In the genomic region with DNA sequence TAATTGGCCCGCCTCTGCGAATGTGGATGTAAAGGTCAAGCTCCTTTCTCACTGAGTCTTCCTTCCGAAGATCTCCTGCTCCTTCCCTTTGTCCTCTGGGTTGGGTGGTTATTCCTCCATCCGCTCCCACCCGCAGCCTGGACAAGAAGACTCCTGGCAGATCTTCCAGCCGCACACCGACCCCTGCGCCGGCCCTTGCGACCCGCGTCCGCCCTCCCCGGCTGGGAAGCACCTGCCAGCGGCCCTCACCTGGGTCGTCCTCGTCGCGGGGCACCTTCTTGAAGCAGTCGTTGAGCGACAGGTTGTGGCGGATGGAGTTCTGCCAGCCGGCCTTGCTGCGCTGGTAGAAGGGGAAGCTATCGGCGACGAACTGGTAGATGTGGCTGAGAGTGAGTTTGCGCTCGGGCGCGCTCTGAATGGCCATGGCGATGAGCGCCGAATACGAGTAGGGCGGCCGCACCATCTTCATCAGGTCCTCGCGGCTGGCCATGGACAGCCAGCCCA, we compare ENCODE assay signal across 10 cellular contexts. TPM values are rescaled to one million over a fixed set of nuclear protein-coding genes. Genes with fewer than 3 reads are reported as not detected.
DNase-seq lines count a peak whose midpoint lies in the region; ATAC-seq, FAIRE-seq and TF ChIP-seq lines count a peak whose summit lies in the region.
"Had no signal": no experiment of that assay in that cellular context is flagged by ENCODE, and none has a peak within 500 bp of the region (broad histone marks: within the 10 kb centered on the region; RNA-seq: fewer than 3 reads in every experiment).

No MANE protein-coding gene starts in this region.

- no peaks in the 10 kb centered on the region for H3F3A ChIP-seq in GM23248 (ENCODE audit: insufficient read depth)

- H3K27ac ChIP-seq in GM23248 (no peak overlapping the region), mammary epithelial cell (ENCODE audit: insufficient read depth, low read depth, low read length) (no peak overlapping the region), pancreas (no peak overlapping the region), tibial nerve (no peak overlapping the region)
- H3K27ac ChIP-seq: brain microvascular endothelial cell had no signal

- H3K27me3 ChIP-seq in GM23248 (replicated peaks; ENCODE audit: insufficient read depth) (peaks cover 74% of the 10 kb centered on the region), mammary epithelial cell (ENCODE audit: insufficient read depth, low read length) (peaks cover 3% of the 10 kb centered on the region), pancreas (peaks cover 4 to 35% (median 19%) of the 10 kb centered on the region in 4 donors), tibial nerve (peaks cover 4 to 91% of the 10 kb centered on the region in 2 donors)

- BruUV-seq in mammary epithelial cell (replicated peaks; lab: Mats Ljungman, UMichigan), result TSS peak; percentile 18

- TF ChIP-seq POLR2A in tibial nerve (IDR thresholded peaks at IDR 0.05), result no peak

- no peak for FAIRE-seq in pancreas (lab: Jason Lieb, UNC)

- H3K4me1 ChIP-seq in GM23248 (ENCODE audit: insufficient read depth) (no peaks in the 10 kb centered on the region), mammary epithelial cell (ENCODE audit: insufficient read depth, low read length) (peaks cover 13% of the 10 kb centered on the region), pancreas (peaks cover 0 to 4% (median 0%) of the 10 kb centered on the region in 3 donors), tibial nerve (peaks cover 0 to 16% (median 0%) of the 10 kb centered on the region in 4 donors)

- no peak for TF ChIP-seq EP300 in tibial nerve (IDR thresholded peaks at IDR 0.05)

- intact Hi-C loops in mammary epithelial cell (cut with micrococcal nuclease), result loop anchor here (2.0 to 10.0 kb wide), 3 partner anchors 93 to 144 kb away; no protein-coding TSS in a partner anchor
- intact Hi-C loops in pancreas (cut with DNase I), result loop anchor here in 1 of 3 donors (5.0 kb wide), 1 partner anchor 259 kb away; no protein-coding TSS in a partner anchor

- H2AFZ ChIP-seq in GM23248 (no peak overlapping the region), mammary epithelial cell (ENCODE audit: low read depth, low read length) (peak overlapping the region; percentile 82)

- no peaks in the 10 kb centered on the region for H3K9me3 ChIP-seq in GM23248 (ENCODE audit: low read depth)
- no peaks in the 10 kb centered on the region for H3K9me3 ChIP-seq in mammary epithelial cell (replicated peaks; ENCODE audit: insufficient read depth, low read length)
- H3K9me3 ChIP-seq in pancreas, result no peaks in the 10 kb centered on the region
- H3K9me3 ChIP-seq in tibial nerve, result no peaks in the 10 kb centered on the region

- no peak overlapping the region for H3K4me2 ChIP-seq in GM23248 (ENCODE audit: unreplicated experiment)
- peak overlapping the region; percentile 87 for H3K4me2 ChIP-seq in mammary epithelial cell (ENCODE audit: insufficient read depth, low read depth, low read length)

- no peaks in the 10 kb centered on the region for H3K9me2 ChIP-seq in GM23248 (ENCODE audit: insufficient read depth)

- dilution Hi-C loops in mammary epithelial cell (cut with HindIII; ENCODE audit: low sequenced_read_pairs), result no loop called here

- no peaks in the 10 kb centered on the region for H3K36me3 ChIP-seq in GM23248 (ENCODE audit: low read depth)
- no peaks in the 10 kb centered on the region for H3K36me3 ChIP-seq in mammary epithelial cell (ENCODE audit: insufficient read depth, low read length)
- no peaks in the 10 kb centered on the region for H3K36me3 ChIP-seq in pancreas
- H3K36me3 ChIP-seq in tibial nerve, result no peaks in the 10 kb centered on the region
- H3K36me3 ChIP-seq: brain microvascular endothelial cell had no signal

- H3K9ac ChIP-seq in GM23248 (no peak overlapping the region), mammary epithelial cell (ENCODE audit: insufficient read depth, low read length) (no peak overlapping the region)

- DNase-seq in GM23248, result peak; percentile 15
- peak; percentile 14 for DNase-seq in NCI-H345 treated with DMSO at 0.1 percent for 48 hours (lab: John Stamatoyannopoulos, UW; ENCODE audit: unreplicated experiment)
- peak; percentile 26 for DNase-seq in mammary epithelial cell
- DNase-seq in pancreas, result peak; percentile 4 to 75 (median 31)
- no peak for DNase-seq in tibial nerve (ENCODE audit: low spot score in 2 of 2)
- no peak for DNase-seq in activated effector memory CD4-positive, alpha-beta T cell treated with Interleukin-2 at 50 U/mL for 16 hours
- DNase-seq: brain microvascular endothelial cell, NCI-H446 had no signal

- TF ChIP-seq CTCF in mammary epithelial cell (conservative IDR thresholded peaks at IDR 0.05 in 1 of 2, IDR thresholded peaks at IDR 0.05 in 1 of 2; ENCODE audit: extremely low read depth in 1 of 2, insufficient read depth in 1 of 2, low read depth in 1 of 2, low read length in 2 of 2), result no peak
- TF ChIP-seq CTCF in pancreas (IDR thresholded peaks at IDR 0.05), result no peak
- no peak for TF ChIP-seq CTCF in tibial nerve (IDR thresholded peaks at IDR 0.05)

- 5 to 7% methylated on average over 32 to 37 of the region's 39 CpGs for WGBS in GM23248 (ENCODE audit: low coverage in 1 of 2, low lambda C conversion rate in 2 of 2, missing lambda C conversion rate in 2 of 2), 2 experiments
- 82% methylated on average over 7 of the region's 39 CpGs for WGBS in mammary epithelial cell (ENCODE audit: low coverage, missing lambda C conversion rate)
- 2 to 5% methylated on average over 39 of the region's 39 CpGs for WGBS in pancreas, 2 donors
- 1 to 5% methylated on average over 24 to 36 of the region's 39 CpGs for WGBS in tibial nerve, 2 donors

- H4K20me1 ChIP-seq in GM23248 (ENCODE audit: insufficient read depth), result no peaks in the 10 kb centered on the region
- H4K20me1 ChIP-seq in mammary epithelial cell (ENCODE audit: insufficient read depth, low read length), result no peaks in the 10 kb centered on the region

- CTCF ChIA-PET in mammary epithelial cell (lab: Charles Lee; ENCODE audit: low non-redundant PET), result no interaction called here

- H3K79me2 ChIP-seq in GM23248 (ENCODE audit: insufficient read depth), result no peaks in the 10 kb centered on the region
- H3K79me2 ChIP-seq in mammary epithelial cell (ENCODE audit: insufficient read depth, low read length), result no peaks in the 10 kb centered on the region

- no peak overlapping the region for H3K4me3 ChIP-seq in GM23248
- peak overlapping the region; percentile 7 to 60 (median 44) for H3K4me3 ChIP-seq in mammary epithelial cell (replicated peaks in 1 of 3; ENCODE audit: insufficient read depth in 1 of 3, low read depth in 2 of 3, low read length in 3 of 3)
- H3K4me3 ChIP-seq in pancreas, result peak overlapping the region in 2 of 4 donors; percentile 28 to 43
- H3K4me3 ChIP-seq in tibial nerve, result no peak overlapping the region

- in situ Hi-C loops in GM23248 (cut with MboI) (no loop called here), mammary epithelial cell (cut with MboI; ENCODE audit: low sequenced_read_pairs in 2 of 2) (loop anchor here in 1 of 2 donors (25.0 kb wide), 1 partner anchor 264 kb away; no protein-coding TSS in a partner anchor)

- peak in 2 of 4 donors; percentile 44 to 49 for ATAC-seq in pancreas
- ATAC-seq in HG02938 (IDR thresholded peaks at IDR 0.05; ENCODE audit: unreplicated experiment), result no peak
- no peak for ATAC-seq in GM21423 (IDR thresholded peaks at IDR 0.05; ENCODE audit: unreplicated experiment)

RNA-seq across cellular contexts. Expression of gene FOXI3, which starts 0.8 kb away (rescaled TPM):
- total RNA-seq in GM23248 (2014; rRNA removed; shearing (Covaris generic)), result not detected in 2 replicates
- not detected in 2 replicates for polyA plus RNA-seq in GM23248 (2016; fragmentation: Nextera tagmentation; extraction: Ambion mirVana)
- 1 to 10 TPM; 1.5 to 2.4 TPM for total RNA-seq in mammary epithelial cell
- polyA plus RNA-seq in mammary epithelial cell, result 0.78 TPM
- polyA minus RNA-seq in mammary epithelial cell, result 0.62 TPM
- not detected for total RNA-seq in pancreas
- polyA plus RNA-seq in pancreas, result not detected
- total RNA-seq in tibial nerve, result not detected

Comparison
In these comparisons a context has a peak if more than half of its experiments do, and no peak if none do; other contexts are left out.
1. DNase-seq: peak in GM23248 (single experiment), NCI-H345 treated with DMSO at 0.1 percent for 48 hours (single experiment), mammary epithelial cell (single experiment) and pancreas (6 of 6); none in tibial nerve (0 of 2) and activated effector memory CD4-positive, alpha-beta T cell treated with Interleukin-2 at 50 U/mL for 16 hours (single experiment).
2. H3K4me3 ChIP-seq: peak in mammary epithelial cell (3 of 3); none in GM23248 (single experiment) and tibial nerve (0 of 4).